ENCODE assay signal across 15 cellular contexts in the genomic region with DNA sequence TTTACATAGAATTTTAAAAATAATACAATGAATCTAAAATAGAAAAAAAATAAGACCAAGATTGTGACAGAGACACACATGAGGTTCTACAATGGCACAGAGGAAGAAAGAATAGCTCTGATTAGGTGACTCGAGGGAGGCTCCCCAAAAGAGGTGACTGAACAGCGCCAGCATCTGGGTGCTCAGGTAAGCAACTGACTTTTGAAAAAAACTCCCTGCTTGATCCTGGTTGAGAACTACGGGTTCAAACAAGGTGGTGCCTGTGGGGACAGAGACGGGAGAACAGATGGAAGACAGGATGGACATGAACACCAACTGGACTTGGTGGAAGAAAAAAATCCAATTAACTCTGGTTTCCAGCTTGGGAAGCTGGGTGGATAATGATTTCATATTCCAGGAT.
"Had no signal": no experiment of that assay in that cellular context is flagged by ENCODE, and none has a peak within 500 bp of the region (broad histone marks: within the 10 kb centered on the region; RNA-seq: fewer than 3 reads in every experiment).

No MANE protein-coding gene starts in this region.

- H3K4me1 ChIP-seq: adrenal gland, gastroesophageal sphincter, parathyroid adenoma, transverse colon, vagina had no signal

- H3K79me2 ChIP-seq: parathyroid adenoma had no signal

- H3K4me3 Mint-ChIP-seq: activated CD4-positive, alpha-beta memory T cell treated with anti-CD3 and anti-CD28 coated beads for 36 hours; activated naive CD4-positive, alpha-beta T cell treated with anti-CD3 and anti-CD28 coated beads, Interleukin-2, amount 10 ng/mL, durations not matched to agents 7 days and 5 days had no signal

- DNase-seq: activated CD4-positive, alpha-beta memory T cell treated with anti-CD3 and anti-CD28 coated beads for 36 hours; activated CD4-positive, alpha-beta T cell treated with anti-CD3 and anti-CD28 coated beads for 1 hour; activated naive CD4-positive, alpha-beta T cell treated with anti-CD3 and anti-CD28 coated beads, Interleukin-2, amount 10 ng/mL, durations not matched to agents 7 days and 5 days; adrenal gland; erythroblast; stimulated activated CD4-positive, alpha-beta T cell treated with anti-CD3 and anti-CD28 coated beads, Interleukin-12 subunit alpha, Interleukin-12 subunit beta, amount 100 ng/mL, for 4 hours; stimulated activated CD4-positive, alpha-beta T cell treated with anti-CD3 and anti-CD28 coated beads, Interleukin-2, amount 100 ng/mL, for 24 hours; substantia nigra; SW 1271; transverse colon had no signal

- H3K27ac ChIP-seq: adrenal gland, gastroesophageal sphincter, parathyroid adenoma, transverse colon, vagina had no signal

- H3K4me3 ChIP-seq: adrenal gland, gastroesophageal sphincter, transverse colon, vagina had no signal

- ATAC-seq: gastroesophageal sphincter, left lobe of liver had no signal

- H3K9me3 ChIP-seq: adrenal gland, gastroesophageal sphincter, transverse colon, vagina had no signal

- H2AFZ ChIP-seq: parathyroid adenoma had no signal

- H3K9me3 Mint-ChIP-seq: activated CD4-positive, alpha-beta memory T cell treated with anti-CD3 and anti-CD28 coated beads for 36 hours; activated naive CD4-positive, alpha-beta T cell treated with anti-CD3 and anti-CD28 coated beads, Interleukin-2, amount 10 ng/mL, durations not matched to agents 7 days and 5 days; activated T-helper 2 cell treated with anti-CD3 and anti-CD28 coated beads, Interferon-gamma antibody, Interleukin-2, Interleukin-4, amounts not matched to agents 10 μg/mL and 5 μg/mL and 100 μg/mL, durations not matched to agents 14 hours and 24 hours and 36 hours had no signal

- H3K27ac Mint-ChIP-seq: activated naive CD4-positive, alpha-beta T cell treated with anti-CD3 and anti-CD28 coated beads, Interleukin-2, amount 10 ng/mL, durations not matched to agents 7 days and 5 days had no signal

- H3K36me3 Mint-ChIP-seq: activated CD4-positive, alpha-beta memory T cell treated with anti-CD3 and anti-CD28 coated beads for 36 hours; activated naive CD4-positive, alpha-beta T cell treated with anti-CD3 and anti-CD28 coated beads, Interleukin-2, amount 10 ng/mL, durations not matched to agents 7 days and 5 days had no signal

- H3K36me3 ChIP-seq: adrenal gland, gastroesophageal sphincter, transverse colon, vagina had no signal

- H3K27me3 ChIP-seq: adrenal gland, gastroesophageal sphincter, vagina had no signal
